In the genomic region with DNA sequence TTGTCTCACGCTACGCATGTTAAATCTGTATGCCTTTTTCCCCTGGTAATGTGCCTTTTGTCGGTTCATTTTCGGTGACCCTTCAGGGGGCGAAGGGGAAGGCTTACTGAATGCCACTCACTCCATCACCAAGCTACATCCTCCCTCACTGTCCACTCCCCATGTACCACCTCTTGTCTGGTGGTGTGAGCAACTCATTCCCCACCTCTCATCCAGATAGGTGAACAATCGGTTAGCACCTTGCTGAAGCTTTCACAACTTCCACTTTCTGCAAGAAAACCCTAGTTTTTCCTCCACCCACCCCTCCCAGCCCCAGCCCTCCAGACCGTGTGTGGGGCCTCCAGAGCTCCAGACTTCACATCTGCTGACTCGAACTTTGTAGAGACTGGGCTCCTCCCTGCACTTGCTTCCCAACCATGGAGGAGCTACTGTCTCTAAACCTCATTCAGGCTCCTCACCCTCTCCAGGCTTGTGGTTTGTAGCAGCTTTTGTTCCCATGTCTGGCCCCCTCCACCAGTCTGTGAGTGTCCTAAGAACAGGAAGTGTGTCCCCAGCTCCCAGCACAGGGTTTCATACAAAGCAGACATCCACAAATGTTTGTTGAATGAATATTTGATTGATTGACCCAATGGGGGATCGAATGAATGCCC, we compare ENCODE assay signal across 27 cellular contexts. TPM values are rescaled to one million over a fixed set of nuclear protein-coding genes. Genes with fewer than 3 reads are reported as not detected.
A peak's percentile ranks its signal among the peaks of the same experiment; 100 is the strongest.
DNase-seq lines count a peak whose midpoint lies in the region; ATAC-seq, FAIRE-seq and TF ChIP-seq lines count a peak whose summit lies in the region.
"Had no signal": no experiment of that assay in that cellular context is flagged by ENCODE, and none has a peak within 500 bp of the region (broad histone marks: within the 10 kb centered on the region; RNA-seq: fewer than 3 reads in every experiment).

No MANE protein-coding gene starts in this region.

- TF ChIP-seq CTCF in DND-41 (IDR thresholded peaks at IDR 0.05; ENCODE audit: borderline replicate concordance, extremely low read depth, low read length, poor library complexity, severe bottlenecking) (no peak), NB4 (IDR thresholded peaks at IDR 0.05; ENCODE audit: low read depth, low read length) (no peak), kidney (IDR thresholded peaks at IDR 0.05; ENCODE audit: borderline replicate concordance, extremely low read depth, insufficient read depth) (no peak)

- no peaks in the 10 kb centered on the region for H3K27me3 ChIP-seq in DND-41 (ENCODE audit: insufficient read depth, low read length, poor library complexity)
- H3K27me3 ChIP-seq: adrenal gland; BLaER1 treated with 17β-estradiol and CSF1 and Interleukin-3, amounts not matched to agents 10 nM and 100 nM; spleen; testis had no signal

- no peak for TF ChIP-seq POLR2A in NB4 (IDR thresholded peaks at IDR 0.05; ENCODE audit: extremely low read depth, insufficient read length)

- H3K4me3 Mint-ChIP-seq in activated CD4-positive, alpha-beta T cell treated with anti-CD3 and anti-CD28 coated beads for 36 hours: no peak overlapping the region
- H3K4me3 Mint-ChIP-seq: activated B cell treated with CpG ODN at 0.5 μM for 24 hours; T-helper 2 cell treated with Interferon-gamma antibody and Interleukin-4, amounts not matched to agents 5 μg/mL and 100 μg/mL, for 36 hours had no signal

- H3K27me3 Mint-ChIP-seq in activated CD4-positive, alpha-beta T cell treated with anti-CD3 and anti-CD28 coated beads for 36 hours: no peaks in the 10 kb centered on the region
- H3K27me3 Mint-ChIP-seq: activated B cell treated with CpG ODN at 0.5 μM for 24 hours had no signal

- peak; percentile 35 for ATAC-seq in activated CD4-positive, alpha-beta T cell treated with anti-CD3 and anti-CD28 coated beads for 36 hours
- ATAC-seq in DND-41 (ENCODE audit: insufficient read depth, low read depth): peak; percentile 37; the same call in 1 of the 3 replicates
- no peak for ATAC-seq in GM21619 (IDR thresholded peaks at IDR 0.05; ENCODE audit: unreplicated experiment)
- ATAC-seq: heart right ventricle, left ventricle myocardium superior, mucosa of descending colon had no signal

- peak overlapping the region; percentile 55 for H3K27ac Mint-ChIP-seq in activated CD4-positive, alpha-beta T cell treated with anti-CD3 and anti-CD28 coated beads for 36 hours
- H3K27ac Mint-ChIP-seq: activated B cell treated with CpG ODN at 0.5 μM for 24 hours; T-helper 2 cell treated with Interferon-gamma antibody and Interleukin-4, amounts not matched to agents 5 μg/mL and 100 μg/mL, for 36 hours had no signal

- H3K9me3 ChIP-seq in DND-41 (ENCODE audit: insufficient read depth, low read length, severe bottlenecking) (peaks cover 22% of the 10 kb centered on the region), kidney (ENCODE audit: control insufficient read depth in 1 of 2, low read length in 2 of 2) (peaks cover 7 to 14% of the 10 kb centered on the region in 2 donors)
- H3K9me3 ChIP-seq: testis had no signal

- H3K9me3 Mint-ChIP-seq in activated CD4-positive, alpha-beta T cell treated with anti-CD3 and anti-CD28 coated beads for 36 hours (ENCODE audit: low read depth): peaks cover 25% of the 10 kb centered on the region

- H3K4me2 ChIP-seq in DND-41 (ENCODE audit: insufficient read depth, low read length): no peak overlapping the region

- peaks cover 26% of the 10 kb centered on the region for H3K36me3 Mint-ChIP-seq in activated CD4-positive, alpha-beta T cell treated with anti-CD3 and anti-CD28 coated beads for 36 hours (ENCODE audit: low read depth)

- no peaks in the 10 kb centered on the region for H4K20me1 ChIP-seq in DND-41 (ENCODE audit: insufficient read depth, low read length)
- H4K20me1 ChIP-seq: BLaER1 treated with 17β-estradiol and CSF1 and Interleukin-3, amounts not matched to agents 10 nM and 100 nM had no signal

- H3K9ac ChIP-seq in DND-41 (ENCODE audit: low read depth, low read length): no peak overlapping the region
- H3K9ac ChIP-seq in kidney (ENCODE audit: low read length in 2 of 2): no peak overlapping the region
- H3K9ac ChIP-seq: BLaER1 treated with 17β-estradiol and CSF1 and Interleukin-3, amounts not matched to agents 10 nM and 100 nM had no signal

- FAIRE-seq in kidney (lab: Jason Lieb, UNC): no peak
- FAIRE-seq: bronchial epithelial cell had no signal

- H3K36me3 ChIP-seq in DND-41 (ENCODE audit: insufficient read depth, low read length) (no peaks in the 10 kb centered on the region), kidney (ENCODE audit: control insufficient read depth in 1 of 2, insufficient read depth in 2 of 2, low read length in 2 of 2) (no peaks in the 10 kb centered on the region)
- H3K36me3 ChIP-seq: adrenal gland; BLaER1 treated with 17β-estradiol and CSF1 and Interleukin-3, amounts not matched to agents 10 nM and 100 nM; heart right ventricle; spleen had no signal

- no peak overlapping the region for H2AFZ ChIP-seq in DND-41 (ENCODE audit: low read depth, low read length)

- H3K79me2 ChIP-seq in DND-41 (ENCODE audit: insufficient read depth, low read length): no peaks in the 10 kb centered on the region

- peak; percentile 12 for DNase-seq in activated CD4-positive, alpha-beta T cell treated with anti-CD3 and anti-CD28 coated beads for 36 hours
- DNase-seq in activated CD4-positive, alpha-beta T cell treated with anti-CD3 and anti-CD28 coated beads for 4 hours: no peak
- DNase-seq in DND-41 (no peak), NB4 (ENCODE audit: low read depth) (peak; percentile 84), kidney (peak; percentile 43), HK-2 (ENCODE audit: unreplicated experiment) (no peak), NCI-H748 (lab: John Stamatoyannopoulos, UW; ENCODE audit: unreplicated experiment) (no peak)
- DNase-seq: activated B cell treated with CpG ODN at 0.5 μM for 24 hours, adrenal gland, cortex of kidney, DMS153, heart right ventricle, immature natural killer cell, left ventricle myocardium superior, NCI-H1092 treated with DMSO at 0.1 percent for 48 hours, NCI-H524 treated with DMSO at 0.1 percent for 48 hours, nucleus accumbens, OCI-M1, retina, Right ventricle myocardium superior, spleen, testis had no signal

- peaks cover 5% of the 10 kb centered on the region for H3K4me1 ChIP-seq in DND-41 (ENCODE audit: insufficient read depth, low read length)
- no peaks in the 10 kb centered on the region for H3K4me1 ChIP-seq in kidney (ENCODE audit: control insufficient read depth in 1 of 2, insufficient read depth in 1 of 2, low read depth in 1 of 2, low read length in 2 of 2)
- H3K4me1 ChIP-seq: adrenal gland, heart right ventricle, testis had no signal

- intact Hi-C loops in activated CD4-positive, alpha-beta T cell treated with anti-CD3 and anti-CD28 coated beads for 36 hours (cut with DNase I, micrococcal nuclease): no loop called here
- intact Hi-C loops in kidney (cut with DNase I): no loop called here

- H3K27ac ChIP-seq in DND-41 (ENCODE audit: low read length) (no peak overlapping the region), kidney (ENCODE audit: low read depth in 2 of 2, low read length in 2 of 2) (no peak overlapping the region)
- H3K27ac ChIP-seq: adrenal gland; BLaER1 treated with 17β-estradiol and CSF1 and Interleukin-3, amounts not matched to agents 10 nM and 100 nM; heart right ventricle; spleen; testis had no signal

- no peak overlapping the region for H3K4me3 ChIP-seq in DND-41 (ENCODE audit: low read depth in 1 of 2, low read length in 2 of 2)
- peak overlapping the region; percentile 12 for H3K4me3 ChIP-seq in NB4 (ENCODE audit: low read depth, low read length)
- H3K4me3 ChIP-seq in kidney (ENCODE audit: low read length in 2 of 2): no peak overlapping the region
- H3K4me3 ChIP-seq: adrenal gland; BLaER1 treated with 17β-estradiol and CSF1 and Interleukin-3, amounts not matched to agents 10 nM and 100 nM; heart right ventricle; mucosa of descending colon; spleen; testis had no signal

- CTCF ChIA-PET in activated CD4-positive, alpha-beta T cell treated with anti-CD3 and anti-CD28 coated beads for 36 hours (lab: Charles Lee): interaction anchor here (0.5 to 1.3 kb wide), 6 partner anchors 7 to 228 kb away, joined by 3 to 7 read pairs (median 3); no protein-coding TSS in a partner anchor

- POLR2A ChIA-PET in activated CD4-positive, alpha-beta T cell treated with anti-CD3 and anti-CD28 coated beads for 36 hours (lab: Charles Lee): interaction anchor here (0.5 to 1.1 kb wide), 3 partner anchors 12 to 437 kb away, joined by 3 to 12 read pairs (median 3); no protein-coding TSS in a partner anchor

- peaks cover 64% of the 10 kb centered on the region for H3K4me1 Mint-ChIP-seq in activated CD4-positive, alpha-beta T cell treated with anti-CD3 and anti-CD28 coated beads for 36 hours
- H3K4me1 Mint-ChIP-seq: activated B cell treated with CpG ODN at 0.5 μM for 24 hours had no signal

RNA-seq across cellular contexts. Expression of a gene that starts 48.4 kb away (rescaled TPM):
- 100 to 1,000 TPM; 156 to 167 TPM for total RNA-seq in activated CD4-positive, alpha-beta T cell treated with anti-CD3 and anti-CD28 coated beads for 36 hours
- total RNA-seq in kidney: 7.9 TPM
- polyA plus RNA-seq in kidney (ENCODE audit: insufficient read depth, low read depth, low replicate concordance): 0.47 TPM

Comparison
In these comparisons a context has a peak if more than half of its experiments do, and no peak if none do; other contexts are left out.
1. DNase-seq: peak in activated CD4-positive, alpha-beta T cell treated with anti-CD3 and anti-CD28 coated beads for 36 hours (single experiment), NB4 (single experiment) and kidney (single experiment); none in activated CD4-positive, alpha-beta T cell treated with anti-CD3 and anti-CD28 coated beads for 4 hours (0 of 2), DND-41 (single experiment), HK-2 (single experiment) and NCI-H748 (single experiment).
2. RNA of a gene that starts 48.4 kb away (total RNA-seq): 156 to 167 TPM in activated CD4-positive, alpha-beta T cell treated with anti-CD3 and anti-CD28 coated beads for 36 hours; 7.9 TPM in kidney (single experiment); every median in the first group is over 10 times any median in the second.